In the genomic region with DNA sequence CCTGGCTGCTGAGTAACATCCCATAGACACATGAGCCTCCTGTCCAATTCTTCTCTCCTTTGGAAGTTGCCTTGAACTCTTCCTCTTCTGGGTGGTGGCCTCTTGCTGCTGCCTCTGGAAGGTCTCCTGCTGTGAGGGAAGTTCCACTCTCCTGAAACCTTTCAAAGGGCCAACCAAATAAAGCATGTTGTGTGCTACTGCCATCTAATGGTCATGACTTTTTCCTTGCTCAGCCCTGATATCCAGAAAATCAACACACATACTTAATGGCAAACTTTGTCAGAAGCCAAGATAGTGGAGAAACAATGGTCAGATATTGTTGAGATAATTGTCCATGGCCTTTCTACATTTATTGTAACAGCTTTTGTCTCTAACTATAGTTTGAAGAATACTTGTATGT, we compare ENCODE assay signal across 9 cellular contexts. TPM values are rescaled to one million over a fixed set of nuclear protein-coding genes. Genes with fewer than 3 reads are reported as not detected.
DNase-seq lines count a peak whose midpoint lies in the region; TF ChIP-seq lines count a peak whose summit lies in the region.
"Had no signal": no experiment of that assay in that cellular context is flagged by ENCODE, and none has a peak within 500 bp of the region (broad histone marks: within the 10 kb centered on the region; RNA-seq: fewer than 3 reads in every experiment).

No MANE protein-coding gene starts in this region.

- H3K36me3 Mint-ChIP-seq in immature natural killer cell, result no peaks in the 10 kb centered on the region
- H3K36me3 Mint-ChIP-seq: CD4-positive, CD25-positive, alpha-beta regulatory T cell had no signal

- no peaks in the 10 kb centered on the region for H3K9me3 Mint-ChIP-seq in immature natural killer cell
- H3K9me3 Mint-ChIP-seq: CD4-positive, CD25-positive, alpha-beta regulatory T cell had no signal

- no peaks in the 10 kb centered on the region for H3K27me3 ChIP-seq in colonic mucosa

- intact Hi-C loops in colonic mucosa (cut with DNase I), result no loop called here

- H3K27ac Mint-ChIP-seq in immature natural killer cell, result no peak overlapping the region
- H3K27ac Mint-ChIP-seq: CD4-positive, CD25-positive, alpha-beta regulatory T cell had no signal

- DNase-seq in NCI-H146 (lab: John Stamatoyannopoulos, UW), result peak; percentile 58
- DNase-seq in NCI-H146 treated with DMSO at 0.1 percent for 48 hours (lab: John Stamatoyannopoulos, UW; ENCODE audit: unreplicated experiment), result no peak
- DNase-seq in M059J (ENCODE audit: low read depth), result peak; percentile 53
- DNase-seq in colonic mucosa, result no peak
- peak; percentile 9 for DNase-seq in retina
- no peak for DNase-seq in NCI-H187 (lab: John Stamatoyannopoulos, UW)
- no peak for DNase-seq in immature natural killer cell
- DNase-seq in islet precursor cell, result no peak

- no peak overlapping the region for H3K9ac ChIP-seq in colonic mucosa (ENCODE audit: low read depth in 2 of 2, low read length in 2 of 2)

- H3K4me1 Mint-ChIP-seq in immature natural killer cell, result no peaks in the 10 kb centered on the region
- H3K4me1 Mint-ChIP-seq: CD4-positive, CD25-positive, alpha-beta regulatory T cell had no signal

- no peak overlapping the region for H3K27ac ChIP-seq in colonic mucosa

- no peaks in the 10 kb centered on the region for H3K36me3 ChIP-seq in colonic mucosa

- H3K27me3 Mint-ChIP-seq in immature natural killer cell (ENCODE audit: low read depth in 3 of 3), result peaks cover 0 to 12% (median 0%) of the 10 kb centered on the region in 3 donors
- H3K27me3 Mint-ChIP-seq: CD4-positive, CD25-positive, alpha-beta regulatory T cell had no signal

- H3K4me3 ChIP-seq in colonic mucosa, result no peak overlapping the region

- no peaks in the 10 kb centered on the region for H3K9me3 ChIP-seq in colonic mucosa

- no peaks in the 10 kb centered on the region for H3K4me1 ChIP-seq in colonic mucosa

- TF ChIP-seq CTCF in colonic mucosa (IDR thresholded peaks at IDR 0.05), result peak; percentile 20

- H3K4me3 Mint-ChIP-seq in immature natural killer cell, result no peak overlapping the region
- H3K4me3 Mint-ChIP-seq: CD4-positive, CD25-positive, alpha-beta regulatory T cell had no signal

RNA-seq across cellular contexts. Expression of a gene that starts 19.1 kb away (rescaled TPM):
- total RNA-seq in M059J (2014; rRNA removed; shearing (Covaris generic)), result 5.8 and 6.8 TPM in 2 replicates
- 1 to 10 TPM; 2.4 to 3.8 TPM for total RNA-seq in colonic mucosa
- polyA plus RNA-seq in immature natural killer cell, result 1 to 10 TPM in 2 of 3 donors, under 1 TPM in 1; 0.90 to 2.5 (median 2.3) TPM

Comparison
In these comparisons a context has a peak if more than half of its experiments do, and no peak if none do; other contexts are left out.
1. DNase-seq: peak in NCI-H146 (single experiment), M059J (single experiment) and retina (single experiment); none in NCI-H146 treated with DMSO at 0.1 percent for 48 hours (single experiment), colonic mucosa (single experiment), NCI-H187 (0 of 2), immature natural killer cell (0 of 3) and islet precursor cell (single experiment).